1 cellular context compared by ENCODE assay signal in the genomic region with DNA sequence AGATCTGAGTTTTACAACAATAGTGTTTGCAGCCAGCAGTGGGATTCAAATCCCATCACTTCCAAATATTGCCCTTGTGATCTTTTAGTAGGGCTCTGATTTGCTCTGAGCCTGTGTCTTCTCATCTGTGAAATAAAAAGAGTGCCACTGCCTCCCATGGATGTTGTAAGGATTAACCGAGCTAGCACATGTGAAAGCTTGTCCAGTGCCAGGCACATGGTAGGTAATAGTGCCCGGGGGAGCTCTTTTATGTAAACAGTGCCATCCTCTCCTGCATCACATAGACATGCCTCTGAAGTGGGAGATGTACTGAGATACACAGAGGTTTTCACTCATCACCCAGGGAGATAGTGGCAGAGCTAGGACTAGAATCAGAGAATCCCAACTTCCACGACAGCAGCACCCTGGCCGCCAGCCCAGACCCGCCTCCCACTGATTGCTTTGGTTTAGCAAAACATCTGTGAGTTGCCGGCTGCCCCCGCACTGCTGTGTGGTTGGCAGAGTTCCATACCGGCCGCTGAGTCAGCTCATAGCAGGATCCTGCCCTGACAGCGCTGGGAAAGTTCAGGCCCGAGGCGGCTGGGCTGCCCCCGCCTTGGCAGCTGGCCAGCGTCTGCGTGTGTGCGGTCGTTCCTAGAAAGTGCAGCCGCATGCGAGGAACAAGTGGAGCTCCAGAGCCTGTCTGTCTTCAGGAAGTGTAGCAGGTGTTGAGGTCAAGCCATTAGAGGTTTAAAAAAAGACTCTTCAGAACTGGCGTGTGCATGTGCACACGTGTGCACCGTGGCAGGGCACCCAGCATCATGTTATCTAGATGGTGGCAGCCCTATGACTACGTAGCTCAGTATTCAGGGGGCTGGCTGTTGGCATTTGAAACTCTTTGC.
TF ChIP-seq lines count a peak whose summit lies in the region.

No MANE protein-coding gene starts in this region.

TF ChIP-seq in HepG2, 621 proteins besides CTCF, POLR2A, EP300 and RAD21 (continued from another document and continues in another):
- TF ChIP-seq GFI1 (CRISPR knock-in tag; IDR thresholded peaks at IDR 0.05; ENCODE audit: borderline replicate concordance) = peak; percentile 91
- TF ChIP-seq SIX4 (CRISPR knock-in tag; IDR thresholded peaks at IDR 0.05) = peak; percentile 25; the same call in 1 of the 2 replicates
- TF ChIP-seq NFE2L2 (IDR thresholded peaks at IDR 0.05; ENCODE audit: low read length) = no peak
- no peak for TF ChIP-seq HMGA1 (CRISPR knock-in tag; conservative IDR thresholded peaks at IDR 0.05)
- TF ChIP-seq SUZ12 (IDR thresholded peaks at IDR 0.05; ENCODE audit: low read depth, low read length) = no peak
- TF ChIP-seq ZNF839 (CRISPR knock-in tag; IDR thresholded peaks at IDR 0.05; ENCODE audit: borderline replicate concordance) = no peak
- peak; percentile 63 for TF ChIP-seq ELF1 (CRISPR knock-in tag; IDR thresholded peaks at IDR 0.05)
- no peak; the same call in 1 of the 2 replicates for TF ChIP-seq SOX13 (IDR thresholded peaks at IDR 0.05)
- TF ChIP-seq SOX13 (CRISPR knock-in tag; conservative IDR thresholded peaks at IDR 0.05 in 1 of 2, IDR thresholded peaks at IDR 0.05 in 1 of 2) = peak in 1 of 2 experiments; percentile 87; a peak in 2 of 4 replicates
- TF ChIP-seq, protein P1, sequence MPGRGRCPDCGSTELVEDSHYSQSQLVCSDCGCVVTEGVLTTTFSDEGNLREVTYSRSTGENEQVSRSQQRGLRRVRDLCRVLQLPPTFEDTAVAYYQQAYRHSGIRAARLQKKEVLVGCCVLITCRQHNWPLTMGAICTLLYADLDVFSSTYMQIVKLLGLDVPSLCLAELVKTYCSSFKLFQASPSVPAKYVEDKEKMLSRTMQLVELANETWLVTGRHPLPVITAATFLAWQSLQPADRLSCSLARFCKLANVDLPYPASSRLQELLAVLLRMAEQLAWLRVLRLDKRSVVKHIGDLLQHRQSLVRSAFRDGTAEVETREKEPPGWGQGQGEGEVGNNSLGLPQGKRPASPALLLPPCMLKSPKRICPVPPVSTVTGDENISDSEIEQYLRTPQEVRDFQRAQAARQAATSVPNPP (CRISPR knock-in tag; IDR thresholded peaks at IDR 0.05) = peak; percentile 89; the same call in 1 of the 2 replicates
- TF ChIP-seq U2AF1 (optimal IDR thresholded peaks at IDR 0.05; ENCODE audit: low read depth, low read length) = peak; percentile 71
- no peak for TF ChIP-seq CC2D1A (CRISPR knock-in tag; IDR thresholded peaks at IDR 0.05)
- peak; percentile 87; the same call in 1 of the 2 replicates for TF ChIP-seq JUND (CRISPR knock-in tag; IDR thresholded peaks at IDR 0.05)
- peak; percentile 83; the same call in 1 of the 2 replicates for TF ChIP-seq ETV5 (CRISPR knock-in tag; IDR thresholded peaks at IDR 0.05; ENCODE audit: borderline replicate concordance)
- TF ChIP-seq ZNF138 (CRISPR knock-in tag; IDR thresholded peaks at IDR 0.05; ENCODE audit: low read depth) = no peak
- TF ChIP-seq RXRB (CRISPR knock-in tag; IDR thresholded peaks at IDR 0.05; ENCODE audit: borderline replicate concordance) = peak; percentile 97
- peak; percentile 55; the same call in 1 of the 2 replicates for TF ChIP-seq ZNF317 (CRISPR knock-in tag; IDR thresholded peaks at IDR 0.05)
- TF ChIP-seq, protein P2, sequence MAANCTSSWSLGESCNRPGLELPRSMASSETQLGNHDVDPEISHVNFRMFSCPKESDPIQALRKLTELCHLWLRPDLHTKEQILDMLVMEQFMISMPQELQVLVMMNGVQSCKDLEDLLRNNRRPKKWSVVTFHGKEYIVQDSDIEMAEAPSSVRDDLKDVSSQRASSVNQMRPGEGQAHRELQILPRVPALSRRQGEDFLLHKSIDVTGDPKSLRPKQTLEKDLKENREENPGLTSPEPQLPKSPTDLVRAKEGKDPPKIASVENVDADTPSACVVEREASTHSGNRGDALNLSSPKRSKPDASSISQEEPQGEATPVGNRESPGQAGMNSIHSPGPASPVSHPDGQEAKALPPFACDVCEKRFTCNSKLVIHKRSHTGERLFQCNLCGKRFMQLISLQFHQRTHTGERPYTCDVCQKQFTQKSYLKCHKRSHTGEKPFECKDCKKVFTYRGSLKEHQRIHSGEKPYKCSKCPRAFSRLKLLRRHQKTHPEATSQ (CRISPR knock-in tag; IDR thresholded peaks at IDR 0.05; ENCODE audit: borderline replicate concordance) = peak; percentile 36; the same call in 1 of the 2 replicates
- TF ChIP-seq, protein P3, sequence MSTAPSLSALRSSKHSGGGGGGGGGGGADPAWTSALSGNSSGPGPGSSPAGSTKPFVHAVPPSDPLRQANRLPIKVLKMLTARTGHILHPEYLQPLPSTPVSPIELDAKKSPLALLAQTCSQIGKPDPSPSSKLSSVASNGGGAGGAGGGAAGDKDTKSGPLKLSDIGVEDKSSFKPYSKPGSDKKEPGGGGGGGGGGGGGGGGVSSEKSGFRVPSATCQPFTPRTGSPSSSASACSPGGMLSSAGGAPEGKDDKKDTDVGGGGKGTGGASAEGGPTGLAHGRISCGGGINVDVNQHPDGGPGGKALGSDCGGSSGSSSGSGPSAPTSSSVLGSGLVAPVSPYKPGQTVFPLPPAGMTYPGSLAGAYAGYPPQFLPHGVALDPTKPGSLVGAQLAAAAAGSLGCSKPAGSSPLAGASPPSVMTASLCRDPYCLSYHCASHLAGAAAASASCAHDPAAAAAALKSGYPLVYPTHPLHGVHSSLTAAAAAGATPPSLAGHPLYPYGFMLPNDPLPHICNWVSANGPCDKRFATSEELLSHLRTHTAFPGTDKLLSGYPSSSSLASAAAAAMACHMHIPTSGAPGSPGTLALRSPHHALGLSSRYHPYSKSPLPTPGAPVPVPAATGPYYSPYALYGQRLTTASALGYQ (CRISPR knock-in tag; IDR thresholded peaks at IDR 0.05) = peak; percentile 93
- no peak for TF ChIP-seq POLR2G (IDR thresholded peaks at IDR 0.05; ENCODE audit: low read depth, low read length)
- TF ChIP-seq, protein P4, sequence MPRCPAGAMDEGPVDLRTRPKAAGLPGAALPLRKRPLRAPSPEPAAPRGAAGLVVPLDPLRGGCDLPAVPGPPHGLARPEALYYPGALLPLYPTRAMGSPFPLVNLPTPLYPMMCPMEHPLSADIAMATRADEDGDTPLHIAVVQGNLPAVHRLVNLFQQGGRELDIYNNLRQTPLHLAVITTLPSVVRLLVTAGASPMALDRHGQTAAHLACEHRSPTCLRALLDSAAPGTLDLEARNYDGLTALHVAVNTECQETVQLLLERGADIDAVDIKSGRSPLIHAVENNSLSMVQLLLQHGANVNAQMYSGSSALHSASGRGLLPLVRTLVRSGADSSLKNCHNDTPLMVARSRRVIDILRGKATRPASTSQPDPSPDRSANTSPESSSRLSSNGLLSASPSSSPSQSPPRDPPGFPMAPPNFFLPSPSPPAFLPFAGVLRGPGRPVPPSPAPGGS (CRISPR knock-in tag; IDR thresholded peaks at IDR 0.05) = peak; percentile 77; the same call in 1 of the 2 replicates
- TF ChIP-seq NONO (IDR thresholded peaks at IDR 0.05) = no peak
- TF ChIP-seq NONO (CRISPR knock-in tag; conservative IDR thresholded peaks at IDR 0.05) = peak; percentile 84
- TF ChIP-seq ATF7-NPFF (CRISPR knock-in tag; IDR thresholded peaks at IDR 0.05; ENCODE audit: low read depth) = no peak
- TF ChIP-seq ZNF713 (CRISPR knock-in tag; IDR thresholded peaks at IDR 0.05) = no peak
- TF ChIP-seq ZNF552 (CRISPR knock-in tag; IDR thresholded peaks at IDR 0.05; ENCODE audit: borderline replicate concordance) = no peak
- TF ChIP-seq ZNF205 (CRISPR knock-in tag; IDR thresholded peaks at IDR 0.05) = 0 out of 2 replicates have a peak, but pooled peaks have one; percentile 33
- TF ChIP-seq PTBP1 (IDR thresholded peaks at IDR 0.05; ENCODE audit: low read depth, low read length, poor library complexity, severe bottlenecking) = peak; percentile 57
- no peak for TF ChIP-seq TAF15 (IDR thresholded peaks at IDR 0.05; ENCODE audit: low read depth, low read length, poor library complexity, severe bottlenecking)
- TF ChIP-seq, protein P5, sequence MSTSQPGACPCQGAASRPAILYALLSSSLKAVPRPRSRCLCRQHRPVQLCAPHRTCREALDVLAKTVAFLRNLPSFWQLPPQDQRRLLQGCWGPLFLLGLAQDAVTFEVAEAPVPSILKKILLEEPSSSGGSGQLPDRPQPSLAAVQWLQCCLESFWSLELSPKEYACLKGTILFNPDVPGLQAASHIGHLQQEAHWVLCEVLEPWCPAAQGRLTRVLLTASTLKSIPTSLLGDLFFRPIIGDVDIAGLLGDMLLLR (CRISPR knock-in tag; IDR thresholded peaks at IDR 0.05) = peak; percentile 61
- no peak for TF ChIP-seq RFX1 (IDR thresholded peaks at IDR 0.05)
- TF ChIP-seq, protein P6, sequence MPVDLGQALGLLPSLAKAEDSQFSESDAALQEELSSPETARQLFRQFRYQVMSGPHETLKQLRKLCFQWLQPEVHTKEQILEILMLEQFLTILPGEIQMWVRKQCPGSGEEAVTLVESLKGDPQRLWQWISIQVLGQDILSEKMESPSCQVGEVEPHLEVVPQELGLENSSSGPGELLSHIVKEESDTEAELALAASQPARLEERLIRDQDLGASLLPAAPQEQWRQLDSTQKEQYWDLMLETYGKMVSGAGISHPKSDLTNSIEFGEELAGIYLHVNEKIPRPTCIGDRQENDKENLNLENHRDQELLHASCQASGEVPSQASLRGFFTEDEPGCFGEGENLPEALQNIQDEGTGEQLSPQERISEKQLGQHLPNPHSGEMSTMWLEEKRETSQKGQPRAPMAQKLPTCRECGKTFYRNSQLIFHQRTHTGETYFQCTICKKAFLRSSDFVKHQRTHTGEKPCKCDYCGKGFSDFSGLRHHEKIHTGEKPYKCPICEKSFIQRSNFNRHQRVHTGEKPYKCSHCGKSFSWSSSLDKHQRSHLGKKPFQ (CRISPR knock-in tag; IDR thresholded peaks at IDR 0.05; ENCODE audit: insufficient replicate concordance) = no peak
- no peak for TF ChIP-seq ZNF724P (CRISPR knock-in tag; IDR thresholded peaks at IDR 0.05; ENCODE audit: borderline replicate concordance)
- TF ChIP-seq ZNF766 (CRISPR knock-in tag; IDR thresholded peaks at IDR 0.05; ENCODE audit: borderline replicate concordance) = no peak
- no peak for TF ChIP-seq SNRNP70 (IDR thresholded peaks at IDR 0.05; ENCODE audit: low read depth, low read length)
- TF ChIP-seq ZFX (CRISPR knock-in tag; IDR thresholded peaks at IDR 0.05; ENCODE audit: low read depth) = peak; percentile 58; the same call in 1 of the 2 replicates
- no peak for TF ChIP-seq RARG (CRISPR knock-in tag; IDR thresholded peaks at IDR 0.05; ENCODE audit: low read depth)
- TF ChIP-seq, protein P7, sequence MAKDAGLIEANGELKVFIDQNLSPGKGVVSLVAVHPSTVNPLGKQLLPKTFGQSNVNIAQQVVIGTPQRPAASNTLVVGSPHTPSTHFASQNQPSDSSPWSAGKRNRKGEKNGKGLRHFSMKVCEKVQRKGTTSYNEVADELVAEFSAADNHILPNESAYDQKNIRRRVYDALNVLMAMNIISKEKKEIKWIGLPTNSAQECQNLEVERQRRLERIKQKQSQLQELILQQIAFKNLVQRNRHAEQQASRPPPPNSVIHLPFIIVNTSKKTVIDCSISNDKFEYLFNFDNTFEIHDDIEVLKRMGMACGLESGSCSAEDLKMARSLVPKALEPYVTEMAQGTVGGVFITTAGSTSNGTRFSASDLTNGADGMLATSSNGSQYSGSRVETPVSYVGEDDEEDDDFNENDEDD (CRISPR knock-in tag; IDR thresholded peaks at IDR 0.05; ENCODE audit: borderline replicate concordance) = peak; percentile 54; the same call in 1 of the 2 replicates
- peak; percentile 80 for TF ChIP-seq FOXA3 (CRISPR knock-in tag; IDR thresholded peaks at IDR 0.05)
- TF ChIP-seq SNAPC2 (CRISPR knock-in tag; IDR thresholded peaks at IDR 0.05) = no peak
- TF ChIP-seq MAFK (conservative IDR thresholded peaks at IDR 0.05 in 1 of 2, IDR thresholded peaks at IDR 0.05 in 1 of 2; ENCODE audit: low read length in 2 of 2) = peak; percentile 88 to 98
- 0 out of 2 replicates have a peak, but pooled peaks have one; percentile 70 for TF ChIP-seq ZNF598 (CRISPR knock-in tag; IDR thresholded peaks at IDR 0.05; ENCODE audit: borderline replicate concordance)
- no peak for TF ChIP-seq ZNF790 (CRISPR knock-in tag; IDR thresholded peaks at IDR 0.05; ENCODE audit: borderline replicate concordance)
- TF ChIP-seq, protein P8, sequence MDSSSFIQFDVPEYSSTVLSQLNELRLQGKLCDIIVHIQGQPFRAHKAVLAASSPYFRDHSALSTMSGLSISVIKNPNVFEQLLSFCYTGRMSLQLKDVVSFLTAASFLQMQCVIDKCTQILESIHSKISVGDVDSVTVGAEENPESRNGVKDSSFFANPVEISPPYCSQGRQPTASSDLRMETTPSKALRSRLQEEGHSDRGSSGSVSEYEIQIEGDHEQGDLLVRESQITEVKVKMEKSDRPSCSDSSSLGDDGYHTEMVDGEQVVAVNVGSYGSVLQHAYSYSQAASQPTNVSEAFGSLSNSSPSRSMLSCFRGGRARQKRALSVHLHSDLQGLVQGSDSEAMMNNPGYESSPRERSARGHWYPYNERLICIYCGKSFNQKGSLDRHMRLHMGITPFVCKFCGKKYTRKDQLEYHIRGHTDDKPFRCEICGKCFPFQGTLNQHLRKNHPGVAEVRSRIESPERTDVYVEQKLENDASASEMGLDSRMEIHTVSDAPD (CRISPR knock-in tag; IDR thresholded peaks at IDR 0.05) = peak; percentile 52; the same call in 1 of the 2 replicates
- peak; percentile 88 for TF ChIP-seq ZNF772 (CRISPR knock-in tag; IDR thresholded peaks at IDR 0.05)
- TF ChIP-seq, protein P9, sequence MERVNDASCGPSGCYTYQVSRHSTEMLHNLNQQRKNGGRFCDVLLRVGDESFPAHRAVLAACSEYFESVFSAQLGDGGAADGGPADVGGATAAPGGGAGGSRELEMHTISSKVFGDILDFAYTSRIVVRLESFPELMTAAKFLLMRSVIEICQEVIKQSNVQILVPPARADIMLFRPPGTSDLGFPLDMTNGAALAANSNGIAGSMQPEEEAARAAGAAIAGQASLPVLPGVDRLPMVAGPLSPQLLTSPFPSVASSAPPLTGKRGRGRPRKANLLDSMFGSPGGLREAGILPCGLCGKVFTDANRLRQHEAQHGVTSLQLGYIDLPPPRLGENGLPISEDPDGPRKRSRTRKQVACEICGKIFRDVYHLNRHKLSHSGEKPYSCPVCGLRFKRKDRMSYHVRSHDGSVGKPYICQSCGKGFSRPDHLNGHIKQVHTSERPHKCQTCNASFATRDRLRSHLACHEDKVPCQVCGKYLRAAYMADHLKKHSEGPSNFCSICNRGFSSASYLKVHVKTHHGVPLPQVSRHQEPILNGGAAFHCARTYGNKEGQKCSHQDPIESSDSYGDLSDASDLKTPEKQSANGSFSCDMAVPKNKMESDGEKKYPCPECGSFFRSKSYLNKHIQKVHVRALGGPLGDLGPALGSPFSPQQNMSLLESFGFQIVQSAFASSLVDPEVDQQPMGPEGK (CRISPR knock-in tag; IDR thresholded peaks at IDR 0.05) = peak; percentile 98
- TF ChIP-seq CREB1 (IDR thresholded peaks at IDR 0.05) = 0 out of 2 replicates have a peak, but pooled peaks have one; percentile 18
- peak; percentile 79 for TF ChIP-seq CREB1 (CRISPR knock-in tag; IDR thresholded peaks at IDR 0.05)
- peak; percentile 63; the same call in 1 of the 2 replicates for TF ChIP-seq KLF6 (CRISPR knock-in tag; IDR thresholded peaks at IDR 0.05)
- TF ChIP-seq ZNF230 (CRISPR knock-in tag; IDR thresholded peaks at IDR 0.05) = peak; percentile 86; the same call in 1 of the 2 replicates
